24 cellular contexts compared by ENCODE assay signal in the genomic region with DNA sequence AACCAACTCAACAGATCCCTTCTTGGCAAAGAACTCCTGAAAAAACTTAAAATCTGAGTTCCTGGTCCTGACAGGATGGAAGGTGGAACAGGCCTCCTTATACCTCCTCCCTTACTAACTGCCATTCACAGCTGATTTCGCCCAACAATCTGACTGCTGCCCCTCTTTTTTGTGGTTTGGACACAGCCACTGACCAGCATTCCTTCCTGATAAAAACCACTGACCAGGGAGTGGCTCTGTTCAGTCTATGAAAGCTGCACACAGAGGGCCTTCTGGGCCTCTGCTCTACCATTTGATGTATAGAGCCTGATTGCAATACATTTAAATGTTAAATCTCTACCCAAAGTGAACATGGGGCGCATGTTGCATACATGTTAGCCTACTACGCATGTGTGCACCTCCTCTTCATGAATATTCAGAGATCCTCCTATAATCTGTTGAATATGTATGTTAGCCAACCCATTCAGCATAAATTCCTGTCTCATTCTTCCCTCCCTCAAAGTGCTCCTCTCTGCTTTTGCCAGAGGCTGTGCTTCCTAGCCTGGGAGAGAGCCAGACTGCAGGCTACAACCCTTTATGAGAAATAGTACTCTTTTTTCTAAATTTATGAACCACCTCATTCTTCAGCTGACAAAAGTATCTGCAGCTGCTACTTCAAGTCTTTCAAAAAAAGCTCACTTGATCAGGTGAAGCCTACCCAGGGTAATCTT.
"Had no signal": no experiment of that assay in that cellular context is flagged by ENCODE, and none has a peak within 500 bp of the region (broad histone marks: within the 10 kb centered on the region; RNA-seq: fewer than 3 reads in every experiment).

No MANE protein-coding gene starts in this region.

- FAIRE-seq: endothelial cell of umbilical vein had no signal

- H3K4me1 ChIP-seq: right atrium auricular region, tibial nerve had no signal

- H3K4me3 ChIP-seq: coronary artery, lung, mucosa of descending colon, right atrium auricular region, tibial nerve had no signal

- H3K36me3 ChIP-seq: brain microvascular endothelial cell, right atrium auricular region, tibial nerve had no signal

- H3K4me1 Mint-ChIP-seq: naive B cell, T-cell had no signal

- H3K36me3 Mint-ChIP-seq: activated naive CD8-positive, alpha-beta T cell; naive B cell; T-cell had no signal

- H3K4me3 Mint-ChIP-seq: activated naive CD8-positive, alpha-beta T cell; naive B cell; T-cell had no signal

- H3K27me3 Mint-ChIP-seq: naive B cell, T-cell had no signal

- DNase-seq: activated CD4-positive, alpha-beta T cell treated with anti-CD3 and anti-CD28 coated beads for 4 hours; activated CD4-positive, alpha-beta T cell treated with anti-CD3 and anti-CD28 coated beads, Interleukin-2, amount 50 U/mL, for 4 hours; activated CD4-positive, CD25-positive, alpha-beta regulatory T cell; activated effector memory CD4-positive, alpha-beta T cell treated with Interleukin-2 at 50 U/mL for 16 hours; activated naive CD4-positive, alpha-beta T cell treated with Interleukin-2 at 50 U/mL for 16 hours; aorta; brain microvascular endothelial cell; foreskin fibroblast; head of caudate nucleus; hippocampal formation; kidney glomerular epithelial cell; mucosa of descending colon; naive B cell; stimulated activated CD4-positive, alpha-beta T cell treated with anti-CD3 and anti-CD28 coated beads, Interleukin-15, amount 100 ng/mL, for 24 hours; stimulated activated CD4-positive, alpha-beta T cell treated with anti-CD3 and anti-CD28 coated beads, Interleukin-2, amount 100 ng/mL, for 24 hours; stimulated activated naive CD4-positive, alpha-beta T cell; T-cell had no signal

- H3K27ac Mint-ChIP-seq: activated naive CD8-positive, alpha-beta T cell; naive B cell; T-cell had no signal

- H3K27ac ChIP-seq: brain microvascular endothelial cell, coronary artery, right atrium auricular region, tibial nerve had no signal

- H3K9me3 ChIP-seq: right atrium auricular region, tibial nerve had no signal

- ATAC-seq: left lobe of liver, mucosa of descending colon, T-cell had no signal

- H3K27me3 ChIP-seq: brain microvascular endothelial cell, right atrium auricular region, tibial nerve had no signal
